19 cellular contexts compared by ENCODE assay signal in the genomic region with DNA sequence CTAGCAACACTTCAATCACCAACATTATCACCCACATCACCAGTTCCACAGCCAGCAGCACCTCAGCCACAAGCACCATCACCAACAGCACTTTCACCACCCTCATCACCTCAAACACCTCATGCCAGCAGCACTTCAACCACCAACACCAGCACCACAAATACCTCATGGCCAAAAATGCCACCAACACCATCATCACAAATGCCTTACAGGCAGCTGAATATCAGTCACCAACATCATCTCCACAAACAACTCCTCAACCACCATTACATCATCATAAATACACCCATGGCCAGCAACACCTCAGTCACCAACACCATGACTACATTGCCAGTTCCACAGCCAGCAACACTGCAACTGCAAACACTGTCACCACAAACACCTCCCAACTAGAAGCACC. TPM values are rescaled to one million over a fixed set of nuclear protein-coding genes. Genes with fewer than 3 reads are reported as not detected.
"Had no signal": no experiment of that assay in that cellular context is flagged by ENCODE, and none has a peak within 500 bp of the region (broad histone marks: within the 10 kb centered on the region; RNA-seq: fewer than 3 reads in every experiment).

No MANE protein-coding gene starts in this region.

- DNase-seq: activated naive CD4-positive, alpha-beta T cell treated with anti-CD3 and anti-CD28 coated beads, Interleukin-2, amount 10 ng/mL, durations not matched to agents 7 days and 5 days; amygdala; brain microvascular endothelial cell; dermis blood vessel endothelial cell; hippocampal formation; kidney glomerular epithelial cell; right cardiac atrium; SJCRH30; spleen; stimulated activated CD4-positive, alpha-beta T cell treated with anti-CD3 and anti-CD28 coated beads, Interleukin-2, amount 100 ng/mL, for 24 hours; testis had no signal

- H3K27ac Mint-ChIP-seq: activated naive CD4-positive, alpha-beta T cell treated with anti-CD3 and anti-CD28 coated beads, Interleukin-2, amount 10 ng/mL, durations not matched to agents 7 days and 5 days; progenitor cell of endocrine pancreas; stimulated activated naive CD8-positive, alpha-beta T cell treated with anti-CD3 and anti-CD28 coated beads, Interleukin-15, Interleukin-2, amounts not matched to agents 100 ng/mL and 50 ng/mL, for 24 hours had no signal

- ATAC-seq: right cardiac atrium had no signal

- H3K36me3 Mint-ChIP-seq: activated naive CD4-positive, alpha-beta T cell treated with anti-CD3 and anti-CD28 coated beads, Interleukin-2, amount 10 ng/mL, durations not matched to agents 7 days and 5 days had no signal

- H3K9me3 Mint-ChIP-seq: activated naive CD4-positive, alpha-beta T cell treated with anti-CD3 and anti-CD28 coated beads, Interleukin-2, amount 10 ng/mL, durations not matched to agents 7 days and 5 days; stimulated activated naive CD8-positive, alpha-beta T cell treated with anti-CD3 and anti-CD28 coated beads, Interleukin-15, Interleukin-2, amounts not matched to agents 100 ng/mL and 50 ng/mL, for 24 hours had no signal

- H3K4me3 Mint-ChIP-seq: activated naive CD4-positive, alpha-beta T cell treated with anti-CD3 and anti-CD28 coated beads, Interleukin-2, amount 10 ng/mL, durations not matched to agents 7 days and 5 days; stimulated activated naive CD8-positive, alpha-beta T cell treated with anti-CD3 and anti-CD28 coated beads, Interleukin-15, Interleukin-2, amounts not matched to agents 100 ng/mL and 50 ng/mL, for 24 hours had no signal

- H3K4me1 Mint-ChIP-seq: activated naive CD4-positive, alpha-beta T cell treated with anti-CD3 and anti-CD28 coated beads, Interleukin-2, amount 10 ng/mL, durations not matched to agents 7 days and 5 days had no signal

RNA-seq across cellular contexts. Expression of gene FCER2, which starts 10.4 kb away (rescaled TPM):
- total RNA-seq: dermis blood vessel endothelial cell, glomerular endothelial cell, progenitor cell of endocrine pancreas, right cardiac atrium, SJCRH30, ureter had no signal
- polyA plus RNA-seq: liver had no signal

RNA-seq across cellular contexts. Expression of gene MCEMP1, which starts 14.6 kb away (rescaled TPM):
- total RNA-seq: activated CD8-positive, alpha-beta memory T cell treated with anti-CD3 and anti-CD28 coated beads for 36 hours; cerebellum; dermis blood vessel endothelial cell; glomerular endothelial cell; progenitor cell of endocrine pancreas; SJCRH30; T-helper 2 cell treated with Interferon-gamma antibody and Interleukin-4, amounts not matched to agents 100 ng/mL and 5 ng/mL, for 36 hours; testis; ureter had no signal

RNA-seq across cellular contexts. Expression of gene RETN, which starts 22.6 kb away (rescaled TPM):
- total RNA-seq: activated CD8-positive, alpha-beta memory T cell treated with anti-CD3 and anti-CD28 coated beads for 36 hours; dermis blood vessel endothelial cell; glomerular endothelial cell; progenitor cell of endocrine pancreas; SJCRH30; T-helper 2 cell treated with Interferon-gamma antibody and Interleukin-4, amounts not matched to agents 100 ng/mL and 5 ng/mL, for 36 hours; testis; ureter had no signal

RNA-seq across cellular contexts. Expression of gene CLEC4G, which starts 40.4 kb away (rescaled TPM):
- total RNA-seq: activated CD8-positive, alpha-beta memory T cell treated with anti-CD3 and anti-CD28 coated beads for 36 hours; dermis blood vessel endothelial cell; glomerular endothelial cell; progenitor cell of endocrine pancreas; SJCRH30; T-helper 2 cell treated with Interferon-gamma antibody and Interleukin-4, amounts not matched to agents 100 ng/mL and 5 ng/mL, for 36 hours had no signal
